In the genomic region with DNA sequence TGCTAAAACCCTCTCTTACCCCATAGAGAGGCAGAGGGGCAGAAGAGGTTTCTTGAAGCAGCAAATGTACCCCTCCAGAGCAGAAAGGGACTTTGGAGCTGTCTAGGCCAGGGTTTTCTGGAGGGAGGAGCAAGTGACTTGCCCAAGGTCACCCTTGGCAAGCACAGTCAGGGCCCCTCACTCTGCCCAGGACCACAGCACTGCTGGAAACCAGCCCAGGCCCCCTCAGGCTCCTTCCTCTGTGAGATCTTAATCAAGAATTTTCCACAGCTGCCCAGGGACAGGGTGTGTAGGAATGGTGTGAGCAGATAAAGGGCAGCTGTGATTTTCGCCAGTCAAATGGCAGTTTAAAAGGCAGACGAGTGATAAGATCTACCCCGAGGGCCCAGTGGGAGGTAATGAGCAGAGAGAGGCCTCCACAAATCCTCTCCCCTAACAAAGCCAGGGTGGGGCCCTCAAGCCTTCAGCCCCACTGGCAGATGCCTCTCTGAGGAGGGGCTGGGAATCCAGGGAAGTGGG, we compare ENCODE assay signal across 9 cellular contexts. TPM values are rescaled to one million over a fixed set of nuclear protein-coding genes. Genes with fewer than 3 reads are reported as not detected.
DNase-seq lines count a peak whose midpoint lies in the region; ATAC-seq and TF ChIP-seq lines count a peak whose summit lies in the region.
"Had no signal": no experiment of that assay in that cellular context is flagged by ENCODE, and none has a peak within 500 bp of the region (broad histone marks: within the 10 kb centered on the region; RNA-seq: fewer than 3 reads in every experiment).

No MANE protein-coding gene starts in this region.

- H4K8ac ChIP-seq in mesenchymal stem cell (ENCODE audit: low read length) = peak overlapping the region; percentile 35

- H2AFZ ChIP-seq in HCT116 (ENCODE audit: low read depth, low read length, poor library complexity, severe bottlenecking) (no peak overlapping the region), mesenchymal stem cell (ENCODE audit: low read depth, low read length) (no peak overlapping the region)

- no peaks in the 10 kb centered on the region for H3K79me2 ChIP-seq in HCT116 (ENCODE audit: insufficient read depth, low read length)

- H3K27ac Mint-ChIP-seq in CD4-positive, alpha-beta T cell = peak overlapping the region; percentile 81
- peak overlapping the region; percentile 86 for H3K27ac Mint-ChIP-seq in T-helper 2 cell treated with Interferon-gamma antibody and Interleukin-4, amounts not matched to agents 5 μg/mL and 100 μg/mL, for 36 hours

- ATAC-seq in CD4-positive, alpha-beta T cell (ENCODE audit: poor library complexity) = no peak
- ATAC-seq in HCT116 (peak; percentile 28; the same call in 1 of the 2 replicates), lower lobe of right lung (no peak), GM18867 (IDR thresholded peaks at IDR 0.05; ENCODE audit: unreplicated experiment) (no peak)

- TF ChIP-seq RAD21 in HCT116 (IDR thresholded peaks at IDR 0.05; ENCODE audit: low read depth) = no peak

- H3K9ac ChIP-seq in HCT116 (ENCODE audit: low read length) (no peak overlapping the region), mesenchymal stem cell (ENCODE audit: low read length) (no peak overlapping the region)

- no peaks in the 10 kb centered on the region for H4K20me1 ChIP-seq in HCT116 (ENCODE audit: insufficient read depth)

- H2BK120ac ChIP-seq in mesenchymal stem cell (ENCODE audit: low read depth, low read length) = peak overlapping the region; percentile 51

- H3K4me3 ChIP-seq in HCT116 (replicated peaks in 1 of 2; ENCODE audit: low read depth in 1 of 2, low read length in 2 of 2) (no peak overlapping the region), mesenchymal stem cell (ENCODE audit: insufficient read depth in 1 of 2, low read depth in 1 of 2, low read length in 2 of 2) (no peak overlapping the region), lower lobe of right lung (no peak overlapping the region)

- H3K27me3 Mint-ChIP-seq in CD4-positive, alpha-beta T cell = no peaks in the 10 kb centered on the region
- no peaks in the 10 kb centered on the region for H3K27me3 Mint-ChIP-seq in T-helper 2 cell treated with Interferon-gamma antibody and Interleukin-4, amounts not matched to agents 5 μg/mL and 100 μg/mL, for 36 hours (ENCODE audit: low read depth)

- TF ChIP-seq POLR2A in HCT116 (IDR thresholded peaks at IDR 0.05; ENCODE audit: borderline replicate concordance, extremely low read depth, insufficient read depth, insufficient read length) = no peak

- DNase-seq in CD4-positive, alpha-beta T cell = no peak
- DNase-seq in HCT116 (ENCODE audit: low read depth, low spot score) (no peak), mesenchymal stem cell (peak; percentile 34), lower lobe of right lung (no peak), UCSD-AML1 (lab: John Stamatoyannopoulos, UW; ENCODE audit: unreplicated experiment) (no peak)
- DNase-seq in T-helper 2 cell treated with Interferon-gamma antibody and Interleukin-4, amounts not matched to agents 5 μg/mL and 100 μg/mL, for 36 hours (ENCODE audit: low spot score) = peak; percentile 15
- DNase-seq in stimulated activated CD4-positive, alpha-beta T cell treated with anti-CD3 and anti-CD28 coated beads, Interleukin-4, amount 100 ng/mL, for 1 hour = no peak

- no peak overlapping the region for H3K4ac ChIP-seq in mesenchymal stem cell (ENCODE audit: low read depth in 1 of 2, low read length in 2 of 2)

- no peak for TF ChIP-seq CTCF in CD4-positive, alpha-beta T cell (IDR thresholded peaks at IDR 0.05)
- no peak for TF ChIP-seq CTCF in HCT116 (IDR thresholded peaks at IDR 0.05 in 2 of 3, conservative IDR thresholded peaks at IDR 0.05 in 1 of 3; ENCODE audit: borderline replicate concordance in 1 of 3, insufficient read depth in 1 of 3, low read depth in 2 of 3, low read length in 2 of 3)
- no peak for TF ChIP-seq CTCF in lower lobe of right lung (IDR thresholded peaks at IDR 0.05)

- WGBS in mesenchymal stem cell = no CpG with 5 or more reads among the region's 3 CpGs

- H3K36me3 Mint-ChIP-seq in CD4-positive, alpha-beta T cell (ENCODE audit: low read depth) = no peaks in the 10 kb centered on the region
- H3K36me3 Mint-ChIP-seq in T-helper 2 cell treated with Interferon-gamma antibody and Interleukin-4, amounts not matched to agents 5 μg/mL and 100 μg/mL, for 36 hours (ENCODE audit: low read depth) = no peaks in the 10 kb centered on the region

- no peak overlapping the region for H4K91ac ChIP-seq in mesenchymal stem cell (ENCODE audit: low read length)

- H3K4me2 ChIP-seq in HCT116 (ENCODE audit: low read length) (no peak overlapping the region), mesenchymal stem cell (ENCODE audit: low read length, poor library complexity, severe bottlenecking) (no peak overlapping the region)

- peak overlapping the region; percentile 63 for H2AK5ac ChIP-seq in mesenchymal stem cell (ENCODE audit: low read length, severe bottlenecking)

- no peak overlapping the region for H3K23ac ChIP-seq in mesenchymal stem cell (ENCODE audit: low read length in 2 of 2)

- no peak overlapping the region for H3K4me3 Mint-ChIP-seq in CD4-positive, alpha-beta T cell
- peak overlapping the region; percentile 68 for H3K4me3 Mint-ChIP-seq in T-helper 2 cell treated with Interferon-gamma antibody and Interleukin-4, amounts not matched to agents 5 μg/mL and 100 μg/mL, for 36 hours

- no peak overlapping the region for H2BK15ac ChIP-seq in mesenchymal stem cell (ENCODE audit: low read depth, poor library complexity, severe bottlenecking)

- BruUV-seq in HCT116 (replicated peaks; lab: Mats Ljungman, UMichigan) = no TSS peak

- peak overlapping the region; percentile 8 for H3K27ac ChIP-seq in CD4-positive, alpha-beta T cell (ENCODE audit: low read depth, low read length)
- no peak overlapping the region for H3K27ac ChIP-seq in HCT116 (ENCODE audit: low read depth, low read length)
- peak overlapping the region; percentile 35 for H3K27ac ChIP-seq in mesenchymal stem cell (ENCODE audit: low read length, poor library complexity, severe bottlenecking)
- no peak overlapping the region for H3K27ac ChIP-seq in lower lobe of right lung

- no peaks in the 10 kb centered on the region for H3K9me2 ChIP-seq in HCT116 (ENCODE audit: insufficient read depth)

- peak overlapping the region in 1 of 2 experiments; percentile 21 for H3K18ac ChIP-seq in mesenchymal stem cell (ENCODE audit: low read depth in 1 of 2, low read length in 2 of 2)

- H3K4me1 ChIP-seq in HCT116 (ENCODE audit: control insufficient read depth in 1 of 2, insufficient read depth in 2 of 2, low read length in 2 of 2) (peaks cover 7 to 12% of the 10 kb centered on the region in 2 experiments), mesenchymal stem cell (ENCODE audit: control insufficient read depth, insufficient read depth, low read depth, low read length) (peaks cover 14% of the 10 kb centered on the region), lower lobe of right lung (peaks cover 32% of the 10 kb centered on the region)

- POLR2A ChIA-PET in CD4-positive, alpha-beta T cell (lab: Charles Lee) = no interaction called here
- POLR2A ChIA-PET in HCT116 (lab: Charles Lee) = no interaction called here

- peak overlapping the region in 1 of 2 experiments; percentile 37 for H2BK12ac ChIP-seq in mesenchymal stem cell (ENCODE audit: low read length in 2 of 2)

- H3K79me1 ChIP-seq in mesenchymal stem cell (replicated peaks; ENCODE audit: low read length, poor library complexity, severe bottlenecking) = no peaks in the 10 kb centered on the region

- no peaks in the 10 kb centered on the region for H3K27me3 ChIP-seq in CD4-positive, alpha-beta T cell (ENCODE audit: control insufficient read depth, insufficient read depth, low read length)
- H3K27me3 ChIP-seq in HCT116 (ENCODE audit: insufficient read depth, low read length) (no peaks in the 10 kb centered on the region), mesenchymal stem cell (ENCODE audit: control insufficient read depth in 1 of 2, insufficient read depth in 1 of 2, low read length in 2 of 2) (peaks cover 0 to 24% of the 10 kb centered on the region in 2 experiments), lower lobe of right lung (ENCODE audit: low read depth) (no peaks in the 10 kb centered on the region)

- CTCF ChIA-PET in CD4-positive, alpha-beta T cell (lab: Charles Lee) = no interaction called here
- CTCF ChIA-PET in HCT116 (lab: Charles Lee) = no interaction called here

- H3K9me3 Mint-ChIP-seq in CD4-positive, alpha-beta T cell = no peaks in the 10 kb centered on the region
- no peaks in the 10 kb centered on the region for H3K9me3 Mint-ChIP-seq in T-helper 2 cell treated with Interferon-gamma antibody and Interleukin-4, amounts not matched to agents 5 μg/mL and 100 μg/mL, for 36 hours

- H2BK5ac ChIP-seq in mesenchymal stem cell (ENCODE audit: low read depth, low read length, poor library complexity, severe bottlenecking) = peak overlapping the region; percentile 40

- H3K9me3 ChIP-seq in CD4-positive, alpha-beta T cell (ENCODE audit: control insufficient read depth, low read length) = no peaks in the 10 kb centered on the region
- no peaks in the 10 kb centered on the region for H3K9me3 ChIP-seq in HCT116 (ENCODE audit: control insufficient read depth in 1 of 2, insufficient read depth in 1 of 2, low read depth in 1 of 2, low read length in 2 of 2)
- H3K9me3 ChIP-seq in mesenchymal stem cell (ENCODE audit: control insufficient read depth, low read length) = no peaks in the 10 kb centered on the region
- H3K9me3 ChIP-seq in lower lobe of right lung = no peaks in the 10 kb centered on the region

- RAD21 ChIA-PET in HCT116 (lab: Charles Lee; ENCODE audit: low non-redundant PET in 1 of 2, low total read pairs in 2 of 2, uncharacterized antibody in 2 of 2, unreplicated experiment in 2 of 2) = no interaction called here

- no peak overlapping the region for H3K14ac ChIP-seq in mesenchymal stem cell (ENCODE audit: low read length in 2 of 2)

- intact Hi-C loops in CD4-positive, alpha-beta T cell (cut with DNase I, micrococcal nuclease) = loop anchor here (10.0 kb wide), 2 partner anchors 184 to 224 kb away; no protein-coding TSS in a partner anchor
- intact Hi-C loops in HCT116 (cut with micrococcal nuclease) = no loop called here
- intact Hi-C loops in lower lobe of right lung (cut with DNase I) = no loop called here

- H3K4me1 Mint-ChIP-seq in CD4-positive, alpha-beta T cell (ENCODE audit: low read depth) = peaks cover 31% of the 10 kb centered on the region
- peaks cover 45% of the 10 kb centered on the region for H3K4me1 Mint-ChIP-seq in T-helper 2 cell treated with Interferon-gamma antibody and Interleukin-4, amounts not matched to agents 5 μg/mL and 100 μg/mL, for 36 hours (ENCODE audit: low read depth)

- H3K36me3 ChIP-seq in HCT116 (ENCODE audit: control insufficient read depth in 1 of 2, insufficient read depth in 2 of 2, low read length in 2 of 2) (no peaks in the 10 kb centered on the region), mesenchymal stem cell (ENCODE audit: control insufficient read depth in 1 of 2, insufficient read depth in 2 of 2, low read depth in 1 of 2, low read length in 2 of 2) (no peaks in the 10 kb centered on the region), lower lobe of right lung (no peaks in the 10 kb centered on the region)

TF ChIP-seq in HCT116, 20 proteins besides CTCF, POLR2A, EP300 and RAD21 (continues in another document):
- TF ChIP-seq CEBPB (IDR thresholded peaks at IDR 0.05; ENCODE audit: low read depth) = no peak
- TF ChIP-seq SIN3A (IDR thresholded peaks at IDR 0.05; ENCODE audit: low read depth) = no peak
- TF ChIP-seq SP1 (IDR thresholded peaks at IDR 0.05; ENCODE audit: low read depth) = no peak

RNA-seq across cellular contexts. Expression of a gene that starts 3.9 kb away (rescaled TPM):
- total RNA-seq in CD4-positive, alpha-beta T cell = not detected
- total RNA-seq in HCT116 (2021; ENCODE audit: unreplicated experiment) (not detected), lower lobe of right lung (not detected)
- polyA plus RNA-seq in HCT116 (2012) = 0.03 TPM in 1 of 2 replicates, not detected in the other
- polyA plus RNA-seq in mesenchymal stem cell (2013, experiment 1 of 2) = not detected
- polyA plus RNA-seq in mesenchymal stem cell (2013, experiment 2 of 2) = not detected
- total RNA-seq: lung microvascular endothelial cell had no signal

Comparison
In these comparisons a context has a peak if more than half of its experiments do, and no peak if none do; other contexts are left out.
1. DNase-seq: peak in T-helper 2 cell treated with Interferon-gamma antibody and Interleukin-4, amounts not matched to agents 5 μg/mL and 100 μg/mL, for 36 hours (single experiment) and mesenchymal stem cell (single experiment); none in CD4-positive, alpha-beta T cell (0 of 10), HCT116 (single experiment), stimulated activated CD4-positive, alpha-beta T cell treated with anti-CD3 and anti-CD28 coated beads, Interleukin-4, amount 100 ng/mL, for 1 hour (single experiment), lower lobe of right lung (single experiment) and UCSD-AML1 (single experiment).
2. H3K27ac ChIP-seq: peak in CD4-positive, alpha-beta T cell (single experiment) and mesenchymal stem cell (single experiment); none in HCT116 (single experiment) and lower lobe of right lung (single experiment).
3. intact Hi-C loops: an anchor here in CD4-positive, alpha-beta T cell (10.0 kb wide); none called in HCT116 and lower lobe of right lung.